In genomic region chr16:29973384-29974246, GRCh38 we compare ENCODE assay signal across 8 cellular contexts. TPM values are rescaled to one million over a fixed set of nuclear protein-coding genes. Genes with fewer than 3 reads are reported as not detected.
DNase-seq lines count a peak whose midpoint lies in the region; ATAC-seq and TF ChIP-seq lines count a peak whose summit lies in the region.

Gene TAOK2 (plus strand): TSS chr16:29973868. CDS start chr16:29977773, 3,905 bp downstream.

- H3K4me1 Mint-ChIP-seq in activated CD8-positive, alpha-beta T cell treated with anti-CD3 and anti-CD28 coated beads, Interleukin-2, amount 10 ng/mL, durations not matched to agents 7 days and 5 days (ENCODE audit: low read depth), result peaks cover 40% of the 10 kb centered on the region

- peaks cover 51% of the 10 kb centered on the region for H3K36me3 ChIP-seq in lower lobe of right lung

- H3K27ac Mint-ChIP-seq in activated CD8-positive, alpha-beta T cell treated with anti-CD3 and anti-CD28 coated beads, Interleukin-2, amount 10 ng/mL, durations not matched to agents 7 days and 5 days, result peak within 1 kb of the TSS; percentile 92

- ATAC-seq in GM19468 (IDR thresholded peaks at IDR 0.05; ENCODE audit: extremely low read depth, unreplicated experiment) (peak; percentile 95), lower lobe of right lung (peak; percentile 98 to 99)
- ATAC-seq in activated CD8-positive, alpha-beta T cell treated with anti-CD3 and anti-CD28 coated beads, Interleukin-2, amount 10 ng/mL, durations not matched to agents 7 days and 5 days, result peak; percentile 99

- peaks cover 28% of the 10 kb centered on the region for H3K4me1 ChIP-seq in lower lobe of right lung

- H3K9me3 Mint-ChIP-seq in activated CD8-positive, alpha-beta T cell treated with anti-CD3 and anti-CD28 coated beads, Interleukin-2, amount 10 ng/mL, durations not matched to agents 7 days and 5 days (ENCODE audit: insufficient read depth), result peaks cover 8% of the 10 kb centered on the region

- peak within 1 kb of the TSS; percentile 85 for H3K4me3 Mint-ChIP-seq in activated CD8-positive, alpha-beta T cell treated with anti-CD3 and anti-CD28 coated beads, Interleukin-2, amount 10 ng/mL, durations not matched to agents 7 days and 5 days

- POLR2A ChIA-PET in activated CD8-positive, alpha-beta T cell treated with anti-CD3 and anti-CD28 coated beads, Interleukin-2, amount 10 ng/mL, durations not matched to agents 7 days and 5 days (lab: Charles Lee), result interaction anchor here (0.8 to 5.4 kb wide), 9 partner anchors 12 to 109 kb away, joined by 3 to 48 read pairs (median 5); partner anchors contain the start of genes ALDOA, HIRIP3, INO80E and KCTD13

- H3K9me3 ChIP-seq in lower lobe of right lung, result no peaks in the 10 kb centered on the region

- no peaks in the 10 kb centered on the region for H3K27me3 Mint-ChIP-seq in activated CD8-positive, alpha-beta T cell treated with anti-CD3 and anti-CD28 coated beads, Interleukin-2, amount 10 ng/mL, durations not matched to agents 7 days and 5 days (ENCODE audit: low read depth)

- H3K27me3 ChIP-seq in lower lobe of right lung (ENCODE audit: low read depth), result no peaks in the 10 kb centered on the region

- H3K27ac ChIP-seq in lower lobe of right lung, result peak within 1 kb of the TSS; percentile 91

- H3K4me3 ChIP-seq in lower lobe of right lung, result peak within 1 kb of the TSS; percentile 99

- peaks cover 29% of the 10 kb centered on the region for H3K36me3 Mint-ChIP-seq in activated CD8-positive, alpha-beta T cell treated with anti-CD3 and anti-CD28 coated beads, Interleukin-2, amount 10 ng/mL, durations not matched to agents 7 days and 5 days (ENCODE audit: low read depth)

- CTCF ChIA-PET in activated CD8-positive, alpha-beta T cell treated with anti-CD3 and anti-CD28 coated beads, Interleukin-2, amount 10 ng/mL, durations not matched to agents 7 days and 5 days (lab: Charles Lee), result interaction anchor here (0.8 to 5.9 kb wide), 14 partner anchors 8 to 273 kb away, joined by 3 to 41 read pairs (median 4); partner anchors contain the start of genes CDIPT, HIRIP3, INO80E and MVP

- DNase-seq in CMK (ENCODE audit: low read depth) (peak; percentile 99), HS-5 (ENCODE audit: low read depth) (peak; percentile 95), NK-92 (lab: John Stamatoyannopoulos, UW; ENCODE audit: unreplicated experiment) (peak; percentile 80), ecto neural progenitor cell (ENCODE audit: low spot score) (peak; percentile 99), lower lobe of right lung (peak; percentile 99)
- peak; percentile 98 for DNase-seq in activated CD8-positive, alpha-beta T cell treated with anti-CD3 and anti-CD28 coated beads, Interleukin-2, amount 10 ng/mL, durations not matched to agents 7 days and 5 days
- DNase-seq in stimulated activated CD4-positive, alpha-beta T cell treated with anti-CD3 and anti-CD28 coated beads, TNF-alpha, amount 100 ng/mL, for 1 hour (ENCODE audit: low read depth in 3 of 3, low spot score in 1 of 3), result peak; percentile 78 to 86 (median 84)

- intact Hi-C loops in lower lobe of right lung (cut with DNase I), result no loop called here

- no peak for TF ChIP-seq CTCF in lower lobe of right lung (IDR thresholded peaks at IDR 0.05)

RNA-seq across cellular contexts. Expression of gene TAOK2, which starts in this region (rescaled TPM):
- 10 to 100 TPM; 48.9 to 49.8 TPM for total RNA-seq in activated CD8-positive, alpha-beta T cell treated with anti-CD3 and anti-CD28 coated beads, Interleukin-2, amount 10 ng/mL, durations not matched to agents 7 days and 5 days
- total RNA-seq in lower lobe of right lung, result 66.2 TPM

Comparison
In these comparisons a context has a peak if more than half of its experiments do, and no peak if none do; other contexts are left out.
1. Peak in every context shown above with its lines: DNase-seq, ATAC-seq, H3K4me3 ChIP-seq and H3K27ac ChIP-seq.